Comparison of ENCODE assay signal across 17 cellular contexts in the genomic region with DNA sequence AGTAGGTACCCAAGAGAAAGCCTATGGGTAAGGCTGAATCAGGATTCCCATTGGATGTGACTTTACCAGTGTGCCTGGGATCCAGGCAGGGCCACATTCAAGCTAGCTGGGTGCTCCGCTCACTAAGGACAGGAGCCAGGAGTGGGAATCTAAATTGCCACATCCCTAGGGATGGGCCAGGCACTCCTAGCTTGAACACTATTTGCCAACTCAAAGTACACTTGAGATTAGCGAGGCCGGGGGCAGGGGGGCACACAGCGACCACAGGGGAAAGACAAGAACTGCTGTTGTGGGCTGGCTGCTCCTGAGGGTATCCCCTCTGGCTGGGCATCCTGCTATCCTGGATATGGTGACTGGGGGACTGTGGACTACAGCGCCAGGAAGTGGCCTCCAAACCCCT. TPM values are rescaled to one million over a fixed set of nuclear protein-coding genes. Genes with fewer than 3 reads are reported as not detected.
DNase-seq lines count a peak whose midpoint lies in the region; ATAC-seq and TF ChIP-seq lines count a peak whose summit lies in the region.
"Had no signal": no experiment of that assay in that cellular context is flagged by ENCODE, and none has a peak within 500 bp of the region (broad histone marks: within the 10 kb centered on the region; RNA-seq: fewer than 3 reads in every experiment).

No MANE protein-coding gene starts in this region.

- 69% methylated on average over 5 of the region's 5 CpGs for WGBS in prostate gland
- WGBS in GM23248 (ENCODE audit: low coverage in 1 of 2, low lambda C conversion rate in 2 of 2, missing lambda C conversion rate in 2 of 2), 2 experiments = 99% methylated on average over 5 of the region's 5 CpGs

- intact Hi-C loops in left colon (cut with DNase I, micrococcal nuclease) (no loop called here), prostate gland (cut with DNase I) (no loop called here)

- H4K20me1 ChIP-seq in GM23248 (ENCODE audit: insufficient read depth) = no peaks in the 10 kb centered on the region

- no peaks in the 10 kb centered on the region for H3K9me2 ChIP-seq in GM23248 (ENCODE audit: insufficient read depth)

- H3K4me1 ChIP-seq in prostate gland (replicated peaks) = no peaks in the 10 kb centered on the region
- 0 out of 2 replicates have a peak, but pooled peaks cover 7% of the 10 kb centered on the region for H3K4me1 ChIP-seq in GM23248 (ENCODE audit: insufficient read depth)

- in situ Hi-C loops in GM23248 (cut with MboI) = no loop called here

- H3F3A ChIP-seq in GM23248 (ENCODE audit: insufficient read depth) = no peaks in the 10 kb centered on the region

- no peak overlapping the region for H3K9ac ChIP-seq in GM23248

- no peak overlapping the region for H2AFZ ChIP-seq in GM23248
- H2AFZ ChIP-seq: GM23338 had no signal

- TF ChIP-seq POLR2A in prostate gland (IDR thresholded peaks at IDR 0.05) = no peak

- H3K27me3 ChIP-seq in prostate gland (replicated peaks; ENCODE audit: insufficient read depth) = no peaks in the 10 kb centered on the region
- no peaks in the 10 kb centered on the region for H3K27me3 ChIP-seq in GM23248 (replicated peaks; ENCODE audit: insufficient read depth)
- H3K27me3 ChIP-seq: suprapubic skin had no signal

- no peak for TF ChIP-seq CTCF in C4-2B (conservative IDR thresholded peaks at IDR 0.05)
- TF ChIP-seq CTCF in prostate gland (IDR thresholded peaks at IDR 0.05) = no peak

- H3K36me3 ChIP-seq in prostate gland = peaks cover 0 to 6% of the 10 kb centered on the region in 2 donors
- H3K36me3 ChIP-seq in GM23248 (ENCODE audit: low read depth) = no peaks in the 10 kb centered on the region
- H3K36me3 ChIP-seq: SJCRH30, suprapubic skin had no signal

- no peak overlapping the region for H3K4me2 ChIP-seq in GM23248 (ENCODE audit: unreplicated experiment)
- H3K4me2 ChIP-seq: GM23338 had no signal

- DNase-seq in left colon = peak; percentile 53 to 59
- no peak for DNase-seq in prostate gland (ENCODE audit: low spot score)
- DNase-seq in germinal center (ENCODE audit: low spot score) = no peak
- no peak for DNase-seq in EL
- no peak for DNase-seq in kidney glomerular epithelial cell (lab: John Stamatoyannopoulos, UW)
- no peak for DNase-seq in GM23248
- DNase-seq: activated CD8-positive, alpha-beta memory T cell treated with anti-CD3 and anti-CD28 coated beads, Interleukin-2, amount 50 U/mL, for 48 hours; activated gamma-delta T cell; dermis blood vessel endothelial cell; NCI-H1436 treated with DMSO at 0.1 percent for 48 hours; NCI-H2227 treated with DMSO at 0.1 percent for 48 hours; NCI-H82; SJCRH30 had no signal

- H3K79me2 ChIP-seq in GM23248 (ENCODE audit: insufficient read depth) = no peaks in the 10 kb centered on the region

- peak overlapping the region; percentile 76 to 84 for H3K4me3 ChIP-seq in prostate gland
- no peak overlapping the region for H3K4me3 ChIP-seq in GM23248
- H3K4me3 ChIP-seq: GM23338, SJCRH30, suprapubic skin had no signal

- peak overlapping the region; percentile 57 for H3K27ac ChIP-seq in C4-2B
- peak overlapping the region; percentile 96 for H3K27ac ChIP-seq in angular gyrus (ENCODE audit: low read depth, low read length)
- H3K27ac ChIP-seq in prostate gland = peak overlapping the region; percentile 81 to 89
- H3K27ac ChIP-seq in GM23248 = no peak overlapping the region
- H3K27ac ChIP-seq: suprapubic skin had no signal

- H3K9me3 ChIP-seq in prostate gland = no peaks in the 10 kb centered on the region
- H3K9me3 ChIP-seq in GM23248 (ENCODE audit: low read depth) = no peaks in the 10 kb centered on the region
- H3K9me3 ChIP-seq: SJCRH30, suprapubic skin had no signal

- peak; percentile 56 for ATAC-seq in left colon
- ATAC-seq: GM23338 had no signal

RNA-seq across cellular contexts. Expression of a gene that starts 4.3 kb away (rescaled TPM):
- total RNA-seq in left colon (10 to 100 TPM; 19.5 to 30.8 TPM), prostate gland (1,000 to 10,000 TPM in 1 of 2 donors, 100 to 1,000 TPM in 1; 505 to 1,326 TPM)
- total RNA-seq in GM23248 (2014; rRNA removed; shearing (Covaris generic)) = 1.2 and 1.8 TPM in 2 replicates
- 0.18 and 0.38 TPM in 2 replicates for polyA plus RNA-seq in GM23248 (2016; fragmentation: Nextera tagmentation; extraction: Ambion mirVana)

RNA-seq across cellular contexts. Expression of a gene that starts 44.2 kb away (rescaled TPM):
- total RNA-seq in left colon (10 to 100 TPM; 37.4 to 39.5 TPM), prostate gland (10 to 100 TPM; 58.8 to 62.7 TPM)
- 15.2 and 16.4 TPM in 2 replicates for total RNA-seq in GM23248 (2014; rRNA removed; shearing (Covaris generic))
- polyA plus RNA-seq in GM23248 (2016; fragmentation: Nextera tagmentation; extraction: Ambion mirVana) = 4.4 and 5.1 TPM in 2 replicates

Comparison
In these comparisons a context has a peak if more than half of its experiments do, and no peak if none do; other contexts are left out.
1. DNase-seq: peak in left colon (2 of 2); none in prostate gland (single experiment), germinal center (single experiment), EL (single experiment), kidney glomerular epithelial cell (single experiment) and GM23248 (single experiment).
2. RNA of a gene that starts 4.3 kb away (total RNA-seq): 505 to 1,326 TPM in prostate gland; 19.5 to 30.8 TPM in left colon and 1.2 to 1.8 TPM in GM23248; every median in the first group is over 10 times any median in the second.